17 cellular contexts compared by ENCODE assay signal in the genomic region with DNA sequence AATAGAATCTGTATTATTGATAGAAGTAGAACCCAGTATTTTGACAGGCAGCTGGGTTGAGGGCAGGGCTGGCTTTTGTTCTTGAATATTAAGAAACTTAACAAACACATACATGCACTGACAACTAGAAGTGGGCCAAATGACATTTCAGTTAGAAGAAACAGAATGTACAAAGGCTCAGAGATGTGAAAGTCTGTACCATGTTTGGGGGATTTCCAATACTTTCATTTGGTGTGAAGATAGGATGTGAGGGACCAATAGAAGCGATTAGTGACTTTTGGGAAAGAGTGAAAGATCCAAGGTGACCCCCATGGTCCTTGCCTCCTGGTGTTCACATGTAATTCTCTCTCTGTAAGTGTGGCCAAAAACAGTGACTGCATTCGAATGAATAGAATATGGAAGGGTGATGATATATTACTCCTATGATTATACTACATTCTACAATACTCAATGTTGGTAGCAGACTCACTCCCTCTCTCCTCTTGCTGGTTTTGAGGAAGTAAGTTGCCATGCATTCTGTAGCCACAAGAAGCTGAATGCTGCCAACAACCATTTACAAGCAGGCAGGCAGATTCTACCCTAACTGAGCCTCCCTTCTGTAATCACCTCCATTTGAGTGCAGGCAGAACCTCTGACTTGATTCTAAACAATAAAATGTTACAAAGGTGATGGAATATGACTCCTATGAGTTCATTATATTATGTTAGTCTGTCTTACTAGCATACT.
"Had no signal": no experiment of that assay in that cellular context is flagged by ENCODE, and none has a peak within 500 bp of the region (broad histone marks: within the 10 kb centered on the region; RNA-seq: fewer than 3 reads in every experiment).

No MANE protein-coding gene starts in this region.

- H3K36me3 Mint-ChIP-seq: activated naive CD8-positive, alpha-beta T cell treated with anti-CD3 and anti-CD28 coated beads, Interleukin-2, amount 10 ng/mL, durations not matched to agents 7 days and 5 days; naive thymus-derived CD4-positive, alpha-beta T cell had no signal

- H3K9me3 Mint-ChIP-seq: activated naive CD8-positive, alpha-beta T cell treated with anti-CD3 and anti-CD28 coated beads, Interleukin-2, amount 10 ng/mL, durations not matched to agents 7 days and 5 days had no signal

- H3K4me3 ChIP-seq: stomach, thoracic aorta had no signal

- H3K4me1 Mint-ChIP-seq: activated naive CD8-positive, alpha-beta T cell treated with anti-CD3 and anti-CD28 coated beads, Interleukin-2, amount 10 ng/mL, durations not matched to agents 7 days and 5 days; naive thymus-derived CD4-positive, alpha-beta T cell had no signal

- H3K27ac Mint-ChIP-seq: activated naive CD8-positive, alpha-beta T cell treated with anti-CD3 and anti-CD28 coated beads, Interleukin-2, amount 10 ng/mL, durations not matched to agents 7 days and 5 days; naive thymus-derived CD4-positive, alpha-beta T cell had no signal

- DNase-seq: activated CD4-positive, alpha-beta T cell treated with anti-CD3 and anti-CD28 coated beads, Interleukin-2, amount 50 U/mL, for 4 hours; activated gamma-delta T cell; activated naive CD8-positive, alpha-beta T cell treated with anti-CD3 and anti-CD28 coated beads, Interleukin-2, amount 10 ng/mL, durations not matched to agents 7 days and 5 days; activated T-cell treated with anti-CD3 and anti-CD28 coated beads, Interleukin-2, amount 50 U/mL, for 1 hour; anterior cingulate cortex; foreskin keratinocyte; head of caudate nucleus; left cardiac atrium; naive thymus-derived CD4-positive, alpha-beta T cell; posterior cingulate gyrus; stimulated activated CD4-positive, alpha-beta T cell treated with anti-CD3 and anti-CD28 coated beads, Interleukin-15, amount 100 ng/mL, for 24 hours; stimulated activated CD4-positive, alpha-beta T cell treated with anti-CD3 and anti-CD28 coated beads, Interleukin-4, amount 100 ng/mL, for 24 hours; stomach; T1000 had no signal

- H3K27me3 ChIP-seq: foreskin keratinocyte, neutrophil, stomach had no signal

- H3K4me3 Mint-ChIP-seq: activated naive CD8-positive, alpha-beta T cell treated with anti-CD3 and anti-CD28 coated beads, Interleukin-2, amount 10 ng/mL, durations not matched to agents 7 days and 5 days; naive thymus-derived CD4-positive, alpha-beta T cell had no signal

- H3K36me3 ChIP-seq: neutrophil, stomach, thoracic aorta had no signal

- ATAC-seq: activated CD4-positive, CD25-positive, alpha-beta regulatory T cell treated with anti-CD3 and anti-CD28 coated beads, Interleukin-2, amount 50 U/mL, for 24 hours; left cardiac atrium; naive thymus-derived CD4-positive, alpha-beta T cell had no signal

- H3K4me1 ChIP-seq: foreskin keratinocyte, stomach had no signal

- H3K27ac ChIP-seq: foreskin keratinocyte, neutrophil, stomach, thoracic aorta had no signal

- H3K9me3 ChIP-seq: neutrophil, thoracic aorta had no signal
